8 cellular contexts compared by ENCODE assay signal in the genomic region with DNA sequence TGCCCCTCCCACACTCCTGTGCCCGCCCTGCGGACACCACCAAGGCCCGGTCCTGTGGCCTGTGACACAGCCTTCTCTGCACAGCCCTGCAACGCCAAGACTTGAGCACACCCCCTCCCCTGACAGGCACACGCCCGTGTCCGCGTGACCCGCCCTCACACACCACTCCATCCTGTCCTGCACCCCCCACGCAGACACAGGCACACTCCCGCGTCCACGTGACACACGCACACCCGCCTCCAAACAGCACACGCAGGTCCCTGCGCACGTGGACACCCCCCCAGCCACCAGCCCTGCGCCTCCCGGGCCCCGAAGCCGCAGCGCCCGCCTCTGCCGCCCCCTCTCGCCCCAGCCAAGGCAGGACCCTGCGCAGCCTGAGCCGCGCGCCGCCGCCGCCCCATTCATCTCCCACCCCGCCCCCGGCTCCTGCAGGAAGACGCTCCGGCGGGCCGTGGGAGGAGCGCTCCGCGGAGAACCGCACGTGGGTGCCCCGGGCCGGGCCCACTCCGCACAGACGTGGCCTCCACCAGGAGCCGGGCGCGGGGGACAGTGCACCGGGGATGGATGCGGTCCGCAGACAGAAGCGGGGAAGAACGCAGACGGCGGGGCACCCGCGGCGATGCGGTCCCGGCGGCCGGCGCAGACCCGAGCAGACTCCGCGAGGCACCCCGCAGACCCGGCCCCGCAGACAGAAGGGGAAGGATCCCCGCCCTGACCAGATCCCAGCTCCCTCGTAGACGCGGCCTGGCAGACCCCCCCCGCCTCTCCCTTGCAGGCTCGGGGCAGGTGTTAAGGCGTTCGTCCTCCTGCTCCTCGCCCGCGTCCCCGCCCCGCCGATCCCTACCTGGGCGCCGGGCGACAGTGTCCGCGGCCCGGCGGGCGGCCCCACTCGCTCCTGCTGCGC. TPM values are rescaled to one million over a fixed set of nuclear protein-coding genes. Genes with fewer than 3 reads are reported as not detected.
DNase-seq lines count a peak whose midpoint lies in the region; ATAC-seq and TF ChIP-seq lines count a peak whose summit lies in the region.

No MANE protein-coding gene starts in this region.

- no peak overlapping the region for H3K27ac ChIP-seq in DND-41 (ENCODE audit: low read length)
- H3K27ac ChIP-seq in cingulate gyrus (ENCODE audit: low read depth, low read length), result peak overlapping the region; percentile 47
- peak overlapping the region; percentile 19 to 80 for H3K27ac ChIP-seq in left lung

- peak overlapping the region; percentile 57 for H3K9ac ChIP-seq in DND-41 (ENCODE audit: low read depth, low read length)

- peak overlapping the region; percentile 31 to 71; a peak in 3 of 4 replicates for H3K4me3 ChIP-seq in DND-41 (ENCODE audit: low read depth in 1 of 2, low read length in 2 of 2)
- H3K4me3 ChIP-seq in H7 (ENCODE audit: insufficient read depth, low read depth, low read length), result peak overlapping the region; percentile 86
- peak overlapping the region; percentile 36 for H3K4me3 ChIP-seq in NB4 (ENCODE audit: low read depth, low read length)
- H3K4me3 ChIP-seq in left lung, result peak overlapping the region; percentile 65 to 91

- H4K20me1 ChIP-seq in DND-41 (ENCODE audit: insufficient read depth, low read length), result peaks cover 11% of the 10 kb centered on the region

- H2AFZ ChIP-seq in DND-41 (ENCODE audit: low read depth, low read length), result peak overlapping the region; percentile 79

- peaks cover 22% of the 10 kb centered on the region for H3K4me1 ChIP-seq in DND-41 (ENCODE audit: insufficient read depth, low read length)
- H3K4me1 ChIP-seq in left lung, result peaks cover 32 to 81% of the 10 kb centered on the region in 2 donors

- H3K4me2 ChIP-seq in DND-41 (ENCODE audit: insufficient read depth, low read length), result peak overlapping the region; percentile 98

- ATAC-seq in DND-41 (ENCODE audit: insufficient read depth, low read depth) (peak; percentile 70), left lung (peak; percentile 42), HG02981 (IDR thresholded peaks at IDR 0.05; ENCODE audit: unreplicated experiment) (no peak)

- no peaks in the 10 kb centered on the region for H3K79me2 ChIP-seq in DND-41 (ENCODE audit: insufficient read depth, low read length)

- intact Hi-C loops in left lung (cut with DNase I), result no loop called here

- no peak for TF ChIP-seq POLR2A in NB4 (IDR thresholded peaks at IDR 0.05; ENCODE audit: extremely low read depth, insufficient read length)

- H3K27me3 ChIP-seq in DND-41 (ENCODE audit: insufficient read depth, low read length, poor library complexity) (no peaks in the 10 kb centered on the region), H7 (ENCODE audit: control insufficient read depth, insufficient read depth, low read length) (peaks cover 4% of the 10 kb centered on the region), left lung (no peaks in the 10 kb centered on the region)

- DNase-seq in DND-41, result peak; percentile 81
- DNase-seq in H7, result peak; percentile 93
- peak; percentile 73 for DNase-seq in NB4 (ENCODE audit: low read depth)
- peak; percentile 68 for DNase-seq in activated CD4-positive, alpha-beta T cell treated with anti-CD3 and anti-CD28 coated beads for 48 hours
- DNase-seq in left lung, result peak; percentile 92 to 94
- DNase-seq in stimulated activated CD4-positive, alpha-beta T cell treated with anti-CD3 and anti-CD28 coated beads, Interleukin-2, amount 100 ng/mL, for 4 hours (ENCODE audit: low read depth), result peak; percentile 80

- no peaks in the 10 kb centered on the region for H3K36me3 ChIP-seq in DND-41 (ENCODE audit: insufficient read depth, low read length)
- no peaks in the 10 kb centered on the region for H3K36me3 ChIP-seq in H7 (replicated peaks; ENCODE audit: control insufficient read depth, insufficient read depth, low read length)
- H3K36me3 ChIP-seq in left lung, result peaks cover 0 to 4% of the 10 kb centered on the region in 2 donors

- H3K9me3 ChIP-seq in DND-41 (ENCODE audit: insufficient read depth, low read length, severe bottlenecking) (no peaks in the 10 kb centered on the region), left lung (no peaks in the 10 kb centered on the region)

- TF ChIP-seq CTCF in DND-41 (IDR thresholded peaks at IDR 0.05; ENCODE audit: borderline replicate concordance, extremely low read depth, low read length, poor library complexity, severe bottlenecking) (peak; percentile 47), NB4 (IDR thresholded peaks at IDR 0.05; ENCODE audit: low read depth, low read length) (no peak), left lung (IDR thresholded peaks at IDR 0.05) (no peak)

RNA-seq across cellular contexts. Expression of a gene that starts 0.5 kb away (rescaled TPM):
- 6.0 and 6.7 TPM in 2 replicates for total RNA-seq in H7 (2014; rRNA removed; shearing (Covaris generic))
- 10 to 100 TPM in 1 of 2 donors, 1 to 10 TPM in 1; 3.9 to 13.4 TPM for total RNA-seq in left lung

RNA-seq across cellular contexts. Expression of a gene that starts 23.9 kb away (rescaled TPM):
- total RNA-seq in H7 (2014; rRNA removed; shearing (Covaris generic)), result 0.10 and 0.33 TPM in 2 replicates
- 10 to 100 TPM in 1 of 2 donors, 1 to 10 TPM in 1; 3.9 to 12.1 TPM for total RNA-seq in left lung

RNA-seq across cellular contexts. Expression of a gene that starts 46.3 kb away (rescaled TPM):
- 17.5 and 28.0 TPM in 2 replicates for total RNA-seq in H7 (2014; rRNA removed; shearing (Covaris generic))
- 10 to 100 TPM; 30.6 to 31.8 TPM for total RNA-seq in left lung

Comparison
In these comparisons a context has a peak if more than half of its experiments do, and no peak if none do; other contexts are left out.
1. H3K4me3 ChIP-seq: peak in every context shown above with its lines; median percentile 86 in H7; 78 in left lung; 51 in DND-41; 36 in NB4.